Comparison of ENCODE assay signal across 20 cellular contexts in the genomic region with DNA sequence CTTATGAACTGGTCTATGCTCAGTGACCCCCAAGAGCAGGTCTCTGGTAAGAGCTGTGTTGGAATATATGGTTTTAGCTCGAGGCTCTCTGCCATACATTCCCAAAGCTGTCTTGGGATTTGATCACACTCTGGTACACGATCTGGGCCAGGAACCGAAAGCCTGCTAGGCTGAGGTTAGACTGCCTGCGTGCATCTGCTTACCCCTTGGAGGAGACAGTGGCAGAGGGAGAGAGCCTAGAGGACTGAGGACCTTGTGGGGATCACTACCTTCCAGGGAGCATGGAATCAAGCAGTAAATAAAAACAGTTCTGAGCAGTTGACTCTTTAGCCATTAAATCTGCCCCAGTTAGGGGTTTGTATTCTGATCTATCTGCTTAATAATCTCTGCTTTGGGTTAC.
DNase-seq lines count a peak whose midpoint lies in the region; ATAC-seq, FAIRE-seq and TF ChIP-seq lines count a peak whose summit lies in the region.
"Had no signal": no experiment of that assay in that cellular context is flagged by ENCODE, and none has a peak within 500 bp of the region (broad histone marks: within the 10 kb centered on the region; RNA-seq: fewer than 3 reads in every experiment).

No MANE protein-coding gene starts in this region.

- no peak for TF ChIP-seq CTCF in glutamatergic neuron (IDR thresholded peaks at IDR 0.05; ENCODE audit: partially characterized antibody, unreplicated experiment)
- TF ChIP-seq CTCF in osteoblast (IDR thresholded peaks at IDR 0.05; ENCODE audit: extremely low read depth, low read depth, low read length) = no peak

- peaks cover 11% of the 10 kb centered on the region for H3K36me3 Mint-ChIP-seq in glutamatergic neuron (ENCODE audit: unreplicated experiment)

- H3K79me2 ChIP-seq in osteoblast (ENCODE audit: insufficient read depth, low read length) = peaks cover 82% of the 10 kb centered on the region

- peaks cover 2% of the 10 kb centered on the region for H3K27me3 Mint-ChIP-seq in glutamatergic neuron (ENCODE audit: unreplicated experiment)
- H3K27me3 Mint-ChIP-seq: memory B cell had no signal

- no peaks in the 10 kb centered on the region for H3K27me3 ChIP-seq in osteoblast (ENCODE audit: insufficient read depth, low read length)
- no peaks in the 10 kb centered on the region for H3K27me3 ChIP-seq in aorta (ENCODE audit: control insufficient read depth in 1 of 2, insufficient read depth in 2 of 2, low read length in 1 of 2)
- H3K27me3 ChIP-seq: BLaER1 treated with 17β-estradiol and CSF1 and Interleukin-3, amounts not matched to agents 10 nM and 100 nM; sigmoid colon; transverse colon had no signal

- no peak for DNase-seq in Right ventricle myocardium inferior (ENCODE audit: missing footprints)
- DNase-seq in cardiac septum (ENCODE audit: low spot score) = no peak
- DNase-seq in glutamatergic neuron = no peak
- DNase-seq in osteoblast (ENCODE audit: insufficient read length, low spot score, missing footprints) = no peak
- no peak for DNase-seq in aorta
- no peak for DNase-seq in NCI-H748 treated with DMSO at 0.1 percent for 48 hours (lab: John Stamatoyannopoulos, UW)
- DNase-seq in stimulated activated naive CD4-positive, alpha-beta T cell (lab: John Stamatoyannopoulos, UW) = no peak
- no peak for DNase-seq in H54 (ENCODE audit: insufficient read length, low spot score)
- DNase-seq: 8988T; activated CD8-positive, alpha-beta memory T cell treated with anti-CD3 and anti-CD28 coated beads for 24 hours; activated naive CD8-positive, alpha-beta T cell treated with anti-CD3 and anti-CD28 coated beads, Interleukin-2, amount 50 U/mL, for 24 hours; DMS79; KBM-7; NCI-H1092; sigmoid colon; stimulated activated CD4-positive, alpha-beta T cell treated with anti-CD3 and anti-CD28 coated beads, Interleukin-4, amount 100 ng/mL, for 1 hour; transverse colon had no signal

- no peak overlapping the region for H2AFZ ChIP-seq in osteoblast (ENCODE audit: low read length)

- no peak for TF ChIP-seq POLR2A in H54 (IDR thresholded peaks at IDR 0.05; ENCODE audit: low read depth, low read length)

- 6 to 7% methylated on average over 4 of the region's 4 CpGs for WGBS in aorta, 2 donors

- peaks cover 19% of the 10 kb centered on the region for H4K20me1 ChIP-seq in osteoblast (ENCODE audit: insufficient read depth, low read length)
- H4K20me1 ChIP-seq: BLaER1 treated with 17β-estradiol and CSF1 and Interleukin-3, amounts not matched to agents 10 nM and 100 nM had no signal

- H3K9me3 ChIP-seq in osteoblast (ENCODE audit: low read depth, low read length) (no peaks in the 10 kb centered on the region), aorta (ENCODE audit: control insufficient read depth, low read length) (no peaks in the 10 kb centered on the region)
- H3K9me3 ChIP-seq: sigmoid colon, transverse colon had no signal

- ATAC-seq in Right ventricle myocardium inferior (peak; percentile 30), aorta (ENCODE audit: low FRiP score) (peak; percentile 27)
- ATAC-seq: activated naive CD8-positive, alpha-beta T cell treated with anti-CD3 and anti-CD28 coated beads, Interleukin-2, amount 50 U/mL, for 24 hours had no signal

- H3K4me3 ChIP-seq in osteoblast (ENCODE audit: insufficient read depth, low read length) = no peak overlapping the region
- H3K4me3 ChIP-seq in aorta (ENCODE audit: low read length in 2 of 2) = peak overlapping the region in 1 of 2 donors; percentile 27
- H3K4me3 ChIP-seq: BLaER1 treated with 17β-estradiol and CSF1 and Interleukin-3, amounts not matched to agents 10 nM and 100 nM; sigmoid colon; transverse colon had no signal

- intact Hi-C loops in Right ventricle myocardium inferior (cut with DNase I) = loop anchor here (5.0 kb wide), 1 partner anchor 66 kb away; a partner anchor contains a TSS
- intact Hi-C loops in cardiac septum (cut with DNase I) = no loop called here
- intact Hi-C loops in aorta (cut with DNase I) = no loop called here

- H3K4me3 Mint-ChIP-seq in glutamatergic neuron (ENCODE audit: unreplicated experiment) = peak overlapping the region; percentile 74
- H3K4me3 Mint-ChIP-seq: activated naive CD8-positive, alpha-beta T cell treated with anti-CD3 and anti-CD28 coated beads, Interleukin-2, amount 50 U/mL, for 24 hours; memory B cell had no signal

- H3K4me1 ChIP-seq in osteoblast (ENCODE audit: insufficient read depth, low read length) (peaks cover 4% of the 10 kb centered on the region), aorta (ENCODE audit: control insufficient read depth in 1 of 2, insufficient read depth in 2 of 2, low read length in 2 of 2) (peaks cover 0 to 3% of the 10 kb centered on the region in 2 donors)
- H3K4me1 ChIP-seq: BLaER1 treated with 17β-estradiol and CSF1 and Interleukin-3, amounts not matched to agents 10 nM and 100 nM had no signal

- H3K9me3 Mint-ChIP-seq in glutamatergic neuron (ENCODE audit: unreplicated experiment) = peaks cover 2% of the 10 kb centered on the region
- H3K9me3 Mint-ChIP-seq: activated naive CD8-positive, alpha-beta T cell treated with anti-CD3 and anti-CD28 coated beads, Interleukin-2, amount 50 U/mL, for 24 hours had no signal

- FAIRE-seq in H54 (lab: Jason Lieb, UNC) = no peak

- H3K4me1 Mint-ChIP-seq in glutamatergic neuron (ENCODE audit: low read depth, unreplicated experiment) = peaks cover 49% of the 10 kb centered on the region
- H3K4me1 Mint-ChIP-seq: activated naive CD8-positive, alpha-beta T cell treated with anti-CD3 and anti-CD28 coated beads, Interleukin-2, amount 50 U/mL, for 24 hours had no signal

- H3K27ac ChIP-seq in osteoblast (ENCODE audit: low read depth, low read length) = no peak overlapping the region
- H3K27ac ChIP-seq in aorta (ENCODE audit: low read depth in 1 of 2, low read length in 2 of 2) = peak overlapping the region; percentile 31 to 62
- H3K27ac ChIP-seq: BLaER1 treated with 17β-estradiol and CSF1 and Interleukin-3, amounts not matched to agents 10 nM and 100 nM; sigmoid colon; transverse colon; VCaP had no signal

- H3K36me3 ChIP-seq in osteoblast (ENCODE audit: insufficient read depth, low read length) = peaks cover 3% of the 10 kb centered on the region
- no peaks in the 10 kb centered on the region for H3K36me3 ChIP-seq in aorta (ENCODE audit: control insufficient read depth in 1 of 2, insufficient read depth in 2 of 2, low read length in 1 of 2)
- H3K36me3 ChIP-seq: BLaER1 treated with 17β-estradiol and CSF1 and Interleukin-3, amounts not matched to agents 10 nM and 100 nM; transverse colon had no signal

- H3K27ac Mint-ChIP-seq in glutamatergic neuron (ENCODE audit: unreplicated experiment) = peak overlapping the region; percentile 67
- H3K27ac Mint-ChIP-seq: activated naive CD8-positive, alpha-beta T cell treated with anti-CD3 and anti-CD28 coated beads, Interleukin-2, amount 50 U/mL, for 24 hours; memory B cell had no signal

- peak overlapping the region; percentile 14 for H3K4me2 ChIP-seq in osteoblast (ENCODE audit: insufficient read depth, low read length)
- H3K4me2 ChIP-seq: BLaER1 treated with 17β-estradiol and CSF1 and Interleukin-3, amounts not matched to agents 10 nM and 100 nM had no signal
